Comparison of ENCODE assay signal across 2 cellular contexts in genomic region chr2:149050188-149050587, GRCh38.
TF ChIP-seq lines count a peak whose summit lies in the region.

No MANE protein-coding gene starts in this region.

TF ChIP-seq in SK-N-SH treated with all-trans-retinoic acid at 6 μM for 48 hours, 23 proteins besides CTCF, POLR2A, EP300 and RAD21 (continued from another document):
- no peak for TF ChIP-seq TCF4 (CRISPR knock-in tag; IDR thresholded peaks at IDR 0.05; ENCODE audit: borderline replicate concordance)
- no peak for TF ChIP-seq PPARA (CRISPR knock-in tag; IDR thresholded peaks at IDR 0.05; ENCODE audit: borderline replicate concordance)
- TF ChIP-seq ZFP30 (CRISPR knock-in tag; IDR thresholded peaks at IDR 0.05) = no peak
- TF ChIP-seq, protein P1, sequence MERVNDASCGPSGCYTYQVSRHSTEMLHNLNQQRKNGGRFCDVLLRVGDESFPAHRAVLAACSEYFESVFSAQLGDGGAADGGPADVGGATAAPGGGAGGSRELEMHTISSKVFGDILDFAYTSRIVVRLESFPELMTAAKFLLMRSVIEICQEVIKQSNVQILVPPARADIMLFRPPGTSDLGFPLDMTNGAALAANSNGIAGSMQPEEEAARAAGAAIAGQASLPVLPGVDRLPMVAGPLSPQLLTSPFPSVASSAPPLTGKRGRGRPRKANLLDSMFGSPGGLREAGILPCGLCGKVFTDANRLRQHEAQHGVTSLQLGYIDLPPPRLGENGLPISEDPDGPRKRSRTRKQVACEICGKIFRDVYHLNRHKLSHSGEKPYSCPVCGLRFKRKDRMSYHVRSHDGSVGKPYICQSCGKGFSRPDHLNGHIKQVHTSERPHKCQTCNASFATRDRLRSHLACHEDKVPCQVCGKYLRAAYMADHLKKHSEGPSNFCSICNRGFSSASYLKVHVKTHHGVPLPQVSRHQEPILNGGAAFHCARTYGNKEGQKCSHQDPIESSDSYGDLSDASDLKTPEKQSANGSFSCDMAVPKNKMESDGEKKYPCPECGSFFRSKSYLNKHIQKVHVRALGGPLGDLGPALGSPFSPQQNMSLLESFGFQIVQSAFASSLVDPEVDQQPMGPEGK (CRISPR knock-in tag; IDR thresholded peaks at IDR 0.05; ENCODE audit: borderline replicate concordance) = no peak
- TF ChIP-seq, protein P2, sequence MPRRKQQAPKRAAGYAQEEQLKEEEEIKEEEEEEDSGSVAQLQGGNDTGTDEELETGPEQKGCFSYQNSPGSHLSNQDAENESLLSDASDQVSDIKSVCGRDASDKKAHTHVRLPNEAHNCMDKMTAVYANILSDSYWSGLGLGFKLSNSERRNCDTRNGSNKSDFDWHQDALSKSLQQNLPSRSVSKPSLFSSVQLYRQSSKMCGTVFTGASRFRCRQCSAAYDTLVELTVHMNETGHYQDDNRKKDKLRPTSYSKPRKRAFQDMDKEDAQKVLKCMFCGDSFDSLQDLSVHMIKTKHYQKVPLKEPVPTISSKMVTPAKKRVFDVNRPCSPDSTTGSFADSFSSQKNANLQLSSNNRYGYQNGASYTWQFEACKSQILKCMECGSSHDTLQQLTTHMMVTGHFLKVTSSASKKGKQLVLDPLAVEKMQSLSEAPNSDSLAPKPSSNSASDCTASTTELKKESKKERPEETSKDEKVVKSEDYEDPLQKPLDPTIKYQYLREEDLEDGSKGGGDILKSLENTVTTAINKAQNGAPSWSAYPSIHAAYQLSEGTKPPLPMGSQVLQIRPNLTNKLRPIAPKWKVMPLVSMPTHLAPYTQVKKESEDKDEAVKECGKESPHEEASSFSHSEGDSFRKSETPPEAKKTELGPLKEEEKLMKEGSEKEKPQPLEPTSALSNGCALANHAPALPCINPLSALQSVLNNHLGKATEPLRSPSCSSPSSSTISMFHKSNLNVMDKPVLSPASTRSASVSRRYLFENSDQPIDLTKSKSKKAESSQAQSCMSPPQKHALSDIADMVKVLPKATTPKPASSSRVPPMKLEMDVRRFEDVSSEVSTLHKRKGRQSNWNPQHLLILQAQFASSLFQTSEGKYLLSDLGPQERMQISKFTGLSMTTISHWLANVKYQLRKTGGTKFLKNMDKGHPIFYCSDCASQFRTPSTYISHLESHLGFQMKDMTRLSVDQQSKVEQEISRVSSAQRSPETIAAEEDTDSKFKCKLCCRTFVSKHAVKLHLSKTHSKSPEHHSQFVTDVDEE (CRISPR knock-in tag; IDR thresholded peaks at IDR 0.05) = no peak
- TF ChIP-seq, protein P3, sequence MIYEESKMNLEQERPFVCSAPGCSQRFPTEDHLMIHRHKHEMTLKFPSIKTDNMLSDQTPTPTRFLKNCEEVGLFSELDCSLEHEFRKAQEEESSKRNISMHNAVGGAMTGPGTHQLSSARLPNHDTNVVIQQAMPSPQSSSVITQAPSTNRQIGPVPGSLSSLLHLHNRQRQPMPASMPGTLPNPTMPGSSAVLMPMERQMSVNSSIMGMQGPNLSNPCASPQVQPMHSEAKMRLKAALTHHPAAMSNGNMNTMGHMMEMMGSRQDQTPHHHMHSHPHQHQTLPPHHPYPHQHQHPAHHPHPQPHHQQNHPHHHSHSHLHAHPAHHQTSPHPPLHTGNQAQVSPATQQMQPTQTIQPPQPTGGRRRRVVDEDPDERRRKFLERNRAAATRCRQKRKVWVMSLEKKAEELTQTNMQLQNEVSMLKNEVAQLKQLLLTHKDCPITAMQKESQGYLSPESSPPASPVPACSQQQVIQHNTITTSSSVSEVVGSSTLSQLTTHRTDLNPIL (CRISPR knock-in tag; IDR thresholded peaks at IDR 0.05; ENCODE audit: low read depth) = no peak
- no peak for TF ChIP-seq GLIS3 (CRISPR knock-in tag; IDR thresholded peaks at IDR 0.05)
- no peak for TF ChIP-seq TOX (CRISPR knock-in tag; IDR thresholded peaks at IDR 0.05; ENCODE audit: borderline replicate concordance)

TF ChIP-seq in SK-N-SH, 30 proteins besides CTCF, POLR2A, EP300 and RAD21 (continued from another document):
- TF ChIP-seq, protein P4, sequence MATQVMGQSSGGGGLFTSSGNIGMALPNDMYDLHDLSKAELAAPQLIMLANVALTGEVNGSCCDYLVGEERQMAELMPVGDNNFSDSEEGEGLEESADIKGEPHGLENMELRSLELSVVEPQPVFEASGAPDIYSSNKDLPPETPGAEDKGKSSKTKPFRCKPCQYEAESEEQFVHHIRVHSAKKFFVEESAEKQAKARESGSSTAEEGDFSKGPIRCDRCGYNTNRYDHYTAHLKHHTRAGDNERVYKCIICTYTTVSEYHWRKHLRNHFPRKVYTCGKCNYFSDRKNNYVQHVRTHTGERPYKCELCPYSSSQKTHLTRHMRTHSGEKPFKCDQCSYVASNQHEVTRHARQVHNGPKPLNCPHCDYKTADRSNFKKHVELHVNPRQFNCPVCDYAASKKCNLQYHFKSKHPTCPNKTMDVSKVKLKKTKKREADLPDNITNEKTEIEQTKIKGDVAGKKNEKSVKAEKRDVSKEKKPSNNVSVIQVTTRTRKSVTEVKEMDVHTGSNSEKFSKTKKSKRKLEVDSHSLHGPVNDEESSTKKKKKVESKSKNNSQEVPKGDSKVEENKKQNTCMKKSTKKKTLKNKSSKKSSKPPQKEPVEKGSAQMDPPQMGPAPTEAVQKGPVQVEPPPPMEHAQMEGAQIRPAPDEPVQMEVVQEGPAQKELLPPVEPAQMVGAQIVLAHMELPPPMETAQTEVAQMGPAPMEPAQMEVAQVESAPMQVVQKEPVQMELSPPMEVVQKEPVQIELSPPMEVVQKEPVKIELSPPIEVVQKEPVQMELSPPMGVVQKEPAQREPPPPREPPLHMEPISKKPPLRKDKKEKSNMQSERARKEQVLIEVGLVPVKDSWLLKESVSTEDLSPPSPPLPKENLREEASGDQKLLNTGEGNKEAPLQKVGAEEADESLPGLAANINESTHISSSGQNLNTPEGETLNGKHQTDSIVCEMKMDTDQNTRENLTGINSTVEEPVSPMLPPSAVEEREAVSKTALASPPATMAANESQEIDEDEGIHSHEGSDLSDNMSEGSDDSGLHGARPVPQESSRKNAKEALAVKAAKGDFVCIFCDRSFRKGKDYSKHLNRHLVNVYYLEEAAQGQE (IDR thresholded peaks at IDR 0.05; ENCODE audit: low read depth, low read length) = no peak
- TF ChIP-seq, protein P5, sequence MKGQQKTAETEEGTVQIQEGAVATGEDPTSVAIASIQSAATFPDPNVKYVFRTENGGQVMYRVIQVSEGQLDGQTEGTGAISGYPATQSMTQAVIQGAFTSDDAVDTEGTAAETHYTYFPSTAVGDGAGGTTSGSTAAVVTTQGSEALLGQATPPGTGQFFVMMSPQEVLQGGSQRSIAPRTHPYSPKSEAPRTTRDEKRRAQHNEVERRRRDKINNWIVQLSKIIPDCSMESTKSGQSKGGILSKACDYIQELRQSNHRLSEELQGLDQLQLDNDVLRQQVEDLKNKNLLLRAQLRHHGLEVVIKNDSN (IDR thresholded peaks at IDR 0.05; ENCODE audit: borderline replicate concordance, low read depth) = no peak
- TF ChIP-seq POLR2AphosphoS5 (IDR thresholded peaks at IDR 0.05; ENCODE audit: low read depth, low read length) (no peak), RFX5 (IDR thresholded peaks at IDR 0.05; ENCODE audit: low read length) (no peak), TEAD4 (IDR thresholded peaks at IDR 0.05; ENCODE audit: borderline replicate concordance, insufficient read depth) (no peak)
